Comparison of ENCODE assay signal across 1 cellular context in genomic region chr19:32674959-32675719, GRCh38.
A peak's percentile ranks its signal among the peaks of the same experiment; 100 is the strongest.
TF ChIP-seq lines count a peak whose summit lies in the region.

Gene ANKRD27, minus strand, starts transcription at chr19:32675180. Its CDS starts 16,165 bp downstream, at chr19:32659015.

TF ChIP-seq in GM12878, 131 proteins besides CTCF, POLR2A, EP300 and RAD21 (continued from another document):
- peak; percentile 92 for TF ChIP-seq IRF3 (IDR thresholded peaks at IDR 0.05)
- TF ChIP-seq RBBP5 (conservative IDR thresholded peaks at IDR 0.05), result no peak
